Comparison of ENCODE assay signal across 9 cellular contexts in genomic region chr10:63767512-63767911, GRCh38.
DNase-seq lines count a peak whose midpoint lies in the region; ATAC-seq and TF ChIP-seq lines count a peak whose summit lies in the region.
"Had no signal": no experiment of that assay in that cellular context is flagged by ENCODE, and none has a peak within 500 bp of the region (broad histone marks: within the 10 kb centered on the region; RNA-seq: fewer than 3 reads in every experiment).

No MANE protein-coding gene starts in this region.

- no peak overlapping the region for H3K27ac ChIP-seq in PC-3 (ENCODE audit: low read length)
- H3K27ac ChIP-seq: BLaER1 had no signal

- intact Hi-C loops in PC-3 (cut with micrococcal nuclease) = loop anchor here (1.0 to 5.0 kb wide), 5 partner anchors 47 to 600 kb away; partner anchors contain the start of gene JMJD1C

- no peaks in the 10 kb centered on the region for H3F3A ChIP-seq in PC-3 (ENCODE audit: low read length, unreplicated experiment)

- CTCF ChIA-PET in PC-3 (lab: Charles Lee) = interaction anchor here (0.6 to 1.1 kb wide), 4 partner anchors 24 to 743 kb away, joined by 3 to 5 read pairs (median 4); no protein-coding TSS in a partner anchor

- H3K79me2 ChIP-seq in PC-3 (ENCODE audit: low read length) = no peaks in the 10 kb centered on the region

- ATAC-seq in PC-3 (peak; percentile 44), GM21390 (IDR thresholded peaks at IDR 0.05; ENCODE audit: unreplicated experiment) (no peak), GM21723 (IDR thresholded peaks at IDR 0.05; ENCODE audit: unreplicated experiment) (no peak)

- H3K9ac ChIP-seq in PC-3 (ENCODE audit: low read length) = no peak overlapping the region
- H3K9ac ChIP-seq: BLaER1 had no signal

- no peak overlapping the region for H3K4me3 ChIP-seq in PC-3 (ENCODE audit: low read length)
- H3K4me3 ChIP-seq: BLaER1 had no signal

- no peak overlapping the region for H3K4me2 ChIP-seq in PC-3 (ENCODE audit: low read length)
- H3K4me2 ChIP-seq: BLaER1 had no signal

- 0 out of 2 replicates have a peak overlapping the region, but pooled peaks have one; percentile 17 for H2AFZ ChIP-seq in PC-3 (ENCODE audit: low read length)

- H3K36me3 ChIP-seq in PC-3 (ENCODE audit: low read depth, low read length) = no peaks in the 10 kb centered on the region
- H3K36me3 ChIP-seq: BLaER1 had no signal

- peak; percentile 83 for TF ChIP-seq CTCF in PC-3 (conservative IDR thresholded peaks at IDR 0.05; ENCODE audit: low read depth, low read length)

- DNase-seq in NCI-H1105 treated with DMSO at 0.1 percent for 48 hours (lab: John Stamatoyannopoulos, UW) (peak; percentile 15), NCI-H1105 (lab: John Stamatoyannopoulos, UW) (no peak), PC-3 (peak; percentile 71), fibroblast of peridontal ligament (ENCODE audit: extremely low read depth) (peak; percentile 72), smooth muscle cell of the brain vasculature (ENCODE audit: low read depth, low spot score) (peak; percentile 24), iPS-NIHi7 (ENCODE audit: extremely low spot score) (no peak)

- H3K4me1 ChIP-seq in PC-3 (ENCODE audit: insufficient read depth, low read length) = no peaks in the 10 kb centered on the region
- H3K4me1 ChIP-seq: BLaER1 had no signal

- H3K27me3 ChIP-seq in PC-3 (ENCODE audit: low read length) = no peaks in the 10 kb centered on the region
- H3K27me3 ChIP-seq: BLaER1 had no signal

- no peaks in the 10 kb centered on the region for H4K20me1 ChIP-seq in PC-3 (ENCODE audit: low read length)
- H4K20me1 ChIP-seq: BLaER1 had no signal

- no peaks in the 10 kb centered on the region for H3K9me3 ChIP-seq in PC-3 (ENCODE audit: low read length)
- H3K9me3 ChIP-seq: BLaER1 had no signal

- POLR2A ChIA-PET in PC-3 (lab: Charles Lee; ENCODE audit: unreplicated experiment) = no interaction called here

- H3K9me2 ChIP-seq in PC-3 (replicated peaks; ENCODE audit: low read length) = no peaks in the 10 kb centered on the region

- BruUV-seq in PC-3 (replicated peaks; lab: Mats Ljungman, UMichigan) = no TSS peak

Comparison
In these comparisons a context has a peak if more than half of its experiments do, and no peak if none do; other contexts are left out.
1. DNase-seq: peak in NCI-H1105 treated with DMSO at 0.1 percent for 48 hours (single experiment), PC-3 (single experiment), fibroblast of peridontal ligament (single experiment) and smooth muscle cell of the brain vasculature (single experiment); none in NCI-H1105 (single experiment) and iPS-NIHi7 (single experiment).